Comparison of ENCODE assay signal across 9 cellular contexts in genomic region chr15:94234300-94234699, GRCh38. TPM values are rescaled to one million over a fixed set of nuclear protein-coding genes. Genes with fewer than 3 reads are reported as not detected.
A peak's percentile ranks its signal among the peaks of the same experiment; 100 is the strongest.
DNase-seq lines count a peak whose midpoint lies in the region; ATAC-seq and TF ChIP-seq lines count a peak whose summit lies in the region.
"Had no signal": no experiment of that assay in that cellular context is flagged by ENCODE, and none has a peak within 500 bp of the region (broad histone marks: within the 10 kb centered on the region; RNA-seq: fewer than 3 reads in every experiment).

No MANE protein-coding gene starts in this region.

- in situ Hi-C loops in KBM-7 (cut with MboI; ENCODE audit: low pct_unique_long_range_greater_than_20kb, low sequenced_read_pairs) = no loop called here

- no peaks in the 10 kb centered on the region for H3K9me3 Mint-ChIP-seq in activated naive CD8-positive, alpha-beta T cell treated with anti-CD3 and anti-CD28 coated beads, Interleukin-2, amount 10 ng/mL, durations not matched to agents 7 days and 5 days

- DNase-seq in CD1c-positive myeloid dendritic cell (ENCODE audit: extremely low spot score) = peak; percentile 38
- peak; percentile 44 for DNase-seq in KBM-7
- no peak for DNase-seq in activated naive CD8-positive, alpha-beta T cell treated with anti-CD3 and anti-CD28 coated beads, Interleukin-2, amount 10 ng/mL, durations not matched to agents 7 days and 5 days
- peak; percentile 57 for DNase-seq in omental fat pad (ENCODE audit: low spot score)
- DNase-seq in ecto neural progenitor cell (ENCODE audit: low spot score) = no peak
- no peak for DNase-seq in NCI-H2029 treated with DMSO at 0.1 percent for 48 hours (lab: John Stamatoyannopoulos, UW)
- DNase-seq: IMR-90 had no signal

- no peak overlapping the region for H3K27ac Mint-ChIP-seq in activated naive CD8-positive, alpha-beta T cell treated with anti-CD3 and anti-CD28 coated beads, Interleukin-2, amount 10 ng/mL, durations not matched to agents 7 days and 5 days

- ATAC-seq in activated naive CD8-positive, alpha-beta T cell treated with anti-CD3 and anti-CD28 coated beads, Interleukin-2, amount 10 ng/mL, durations not matched to agents 7 days and 5 days (ENCODE audit: low read depth) = no peak
- ATAC-seq in omental fat pad (ENCODE audit: low FRiP score) (no peak), GM21360 (IDR thresholded peaks at IDR 0.05; ENCODE audit: unreplicated experiment) (no peak), GM21423 (IDR thresholded peaks at IDR 0.05; ENCODE audit: unreplicated experiment) (no peak)

- POLR2A ChIA-PET in activated naive CD8-positive, alpha-beta T cell treated with anti-CD3 and anti-CD28 coated beads, Interleukin-2, amount 10 ng/mL, durations not matched to agents 7 days and 5 days (lab: Charles Lee) = interaction anchor here (1.8 kb wide), 1 partner anchor 73 kb away, joined by 5 read pairs; no protein-coding TSS in a partner anchor

- no peaks in the 10 kb centered on the region for H3K27me3 Mint-ChIP-seq in activated naive CD8-positive, alpha-beta T cell treated with anti-CD3 and anti-CD28 coated beads, Interleukin-2, amount 10 ng/mL, durations not matched to agents 7 days and 5 days

- peaks cover 63% of the 10 kb centered on the region for H3K4me1 Mint-ChIP-seq in activated naive CD8-positive, alpha-beta T cell treated with anti-CD3 and anti-CD28 coated beads, Interleukin-2, amount 10 ng/mL, durations not matched to agents 7 days and 5 days

- H3K4me3 Mint-ChIP-seq in activated naive CD8-positive, alpha-beta T cell treated with anti-CD3 and anti-CD28 coated beads, Interleukin-2, amount 10 ng/mL, durations not matched to agents 7 days and 5 days = peak overlapping the region; percentile 52

- TF ChIP-seq CTCF in omental fat pad (IDR thresholded peaks at IDR 0.05) = no peak

- peaks cover 27% of the 10 kb centered on the region for H3K36me3 Mint-ChIP-seq in activated naive CD8-positive, alpha-beta T cell treated with anti-CD3 and anti-CD28 coated beads, Interleukin-2, amount 10 ng/mL, durations not matched to agents 7 days and 5 days

RNA-seq across cellular contexts. Expression of gene MCTP2, which starts 2.9 kb away (rescaled TPM):
- total RNA-seq in activated naive CD8-positive, alpha-beta T cell treated with anti-CD3 and anti-CD28 coated beads, Interleukin-2, amount 10 ng/mL, durations not matched to agents 7 days and 5 days = 10 to 100 TPM; 26.1 to 28.5 TPM
- 10 to 100 TPM; 24.6 to 78.1 (median 40.3) TPM for total RNA-seq in omental fat pad

Comparison
In these comparisons a context has a peak if more than half of its experiments do, and no peak if none do; other contexts are left out.
1. DNase-seq: peak in CD1c-positive myeloid dendritic cell (single experiment), KBM-7 (single experiment) and omental fat pad (single experiment); none in activated naive CD8-positive, alpha-beta T cell treated with anti-CD3 and anti-CD28 coated beads, Interleukin-2, amount 10 ng/mL, durations not matched to agents 7 days and 5 days (single experiment), ecto neural progenitor cell (single experiment) and NCI-H2029 treated with DMSO at 0.1 percent for 48 hours (single experiment).